Comparison of ENCODE assay signal across 11 cellular contexts in genomic region chrX:107766470-107767140, GRCh38. TPM values are rescaled to one million over a fixed set of nuclear protein-coding genes. Genes with fewer than 3 reads are reported as not detected.
A peak's percentile ranks its signal among the peaks of the same experiment; 100 is the strongest.
DNase-seq lines count a peak whose midpoint lies in the region; ATAC-seq and TF ChIP-seq lines count a peak whose summit lies in the region.
"Had no signal": no experiment of that assay in that cellular context is flagged by ENCODE, and none has a peak within 500 bp of the region (broad histone marks: within the 10 kb centered on the region; RNA-seq: fewer than 3 reads in every experiment).

No MANE protein-coding gene starts in this region.

- no peaks in the 10 kb centered on the region for H3K4me1 Mint-ChIP-seq in T-helper 2 cell treated with Interferon-gamma antibody and Interleukin-4, amounts not matched to agents 5 μg/mL and 100 μg/mL, for 36 hours (ENCODE audit: low read depth)

- H3K4me3 Mint-ChIP-seq in T-helper 2 cell treated with Interferon-gamma antibody and Interleukin-4, amounts not matched to agents 5 μg/mL and 100 μg/mL, for 36 hours, result no peak overlapping the region

- POLR2A ChIA-PET in RWPE1 (lab: Yijun Ruan, JAX; ENCODE audit: low non-redundant PET), result interaction anchor here (0.7 kb wide), 1 partner anchor 50 kb away, joined by 3 read pairs; no protein-coding TSS in a partner anchor

- no peak overlapping the region for H3K9ac ChIP-seq in skeletal muscle tissue (ENCODE audit: low read depth in 1 of 3, low read length in 3 of 3)

- H3K9me3 ChIP-seq in skeletal muscle tissue (ENCODE audit: control insufficient read depth in 3 of 3, low read length in 3 of 3), result no peaks in the 10 kb centered on the region

- H3K4me3 ChIP-seq in skeletal muscle tissue (ENCODE audit: low read length in 3 of 3), result no peak overlapping the region

- H3K27me3 ChIP-seq in skeletal muscle tissue (ENCODE audit: control insufficient read depth in 3 of 3, insufficient read depth in 3 of 3, low read length in 3 of 3), result peaks cover 0 to 7% (median 0%) of the 10 kb centered on the region in 3 donors

- no peaks in the 10 kb centered on the region for H3K36me3 Mint-ChIP-seq in T-helper 2 cell treated with Interferon-gamma antibody and Interleukin-4, amounts not matched to agents 5 μg/mL and 100 μg/mL, for 36 hours (ENCODE audit: low read depth)
- H3K36me3 Mint-ChIP-seq: activated naive CD4-positive, alpha-beta T cell treated with anti-CD3 and anti-CD28 coated beads, Interleukin-2, amount 50 U/mL, for 72 hours had no signal

- no peaks in the 10 kb centered on the region for H3K9me3 Mint-ChIP-seq in T-helper 2 cell treated with Interferon-gamma antibody and Interleukin-4, amounts not matched to agents 5 μg/mL and 100 μg/mL, for 36 hours
- H3K9me3 Mint-ChIP-seq: activated naive CD4-positive, alpha-beta T cell treated with anti-CD3 and anti-CD28 coated beads, Interleukin-2, amount 50 U/mL, for 72 hours had no signal

- H3K4me1 ChIP-seq in skeletal muscle tissue (ENCODE audit: control insufficient read depth in 3 of 3, insufficient read depth in 3 of 3, low read length in 3 of 3), result peaks cover 17 to 33% (median 33%) of the 10 kb centered on the region in 3 donors

- no peak overlapping the region for H3K27ac Mint-ChIP-seq in T-helper 2 cell treated with Interferon-gamma antibody and Interleukin-4, amounts not matched to agents 5 μg/mL and 100 μg/mL, for 36 hours
- H3K27ac Mint-ChIP-seq: activated naive CD4-positive, alpha-beta T cell treated with anti-CD3 and anti-CD28 coated beads, Interleukin-2, amount 50 U/mL, for 72 hours had no signal

- H3K27ac ChIP-seq in RWPE1, result peak overlapping the region; percentile 75
- H3K27ac ChIP-seq in skeletal muscle tissue (ENCODE audit: low read depth, low read length), result peak overlapping the region; percentile 36
- H3K27ac ChIP-seq: VCaP had no signal

- H3K36me3 ChIP-seq in skeletal muscle tissue (ENCODE audit: control insufficient read depth in 3 of 3, insufficient read depth in 3 of 3, low read length in 3 of 3), result peaks cover 0 to 2% (median 0%) of the 10 kb centered on the region in 3 donors

- CTCF ChIA-PET in RWPE1 (lab: Yijun Ruan, JAX), result interaction anchor here (0.7 to 2.1 kb wide), 2 partner anchors 9 to 54 kb away, joined by 5 to 9 read pairs; partner anchors contain the start of gene TSC22D3

- peaks cover 6% of the 10 kb centered on the region for H3K27me3 Mint-ChIP-seq in T-helper 2 cell treated with Interferon-gamma antibody and Interleukin-4, amounts not matched to agents 5 μg/mL and 100 μg/mL, for 36 hours (ENCODE audit: low read depth)

- TF ChIP-seq CTCF in RWPE1 (conservative IDR thresholded peaks at IDR 0.05; ENCODE audit: low read depth), result no peak

- DNase-seq in RWPE1 (ENCODE audit: low spot score) (peak; percentile 54), glomerular visceral epithelial cell (ENCODE audit: extremely low spot score) (peak; percentile 54), DMS 273 (lab: John Stamatoyannopoulos, UW; ENCODE audit: unreplicated experiment) (no peak)
- DNase-seq in T-helper 2 cell treated with Interferon-gamma antibody and Interleukin-4, amounts not matched to agents 5 μg/mL and 100 μg/mL, for 36 hours (ENCODE audit: low spot score), result no peak

- ATAC-seq in GM21529 (IDR thresholded peaks at IDR 0.05; ENCODE audit: unreplicated experiment) (peak; percentile 65), HG03108 (IDR thresholded peaks at IDR 0.05; ENCODE audit: unreplicated experiment) (no peak), GM21367 (IDR thresholded peaks at IDR 0.05; ENCODE audit: unreplicated experiment) (no peak)
- ATAC-seq: activated naive CD4-positive, alpha-beta T cell treated with anti-CD3 and anti-CD28 coated beads, Interleukin-2, amount 50 U/mL, for 72 hours had no signal

RNA-seq across cellular contexts. Expression of gene TSC22D3, which starts 9.0 kb away (rescaled TPM):
- total RNA-seq in skeletal muscle tissue, result 30.3 TPM

RNA-seq across cellular contexts. Expression of gene NCBP2L, which starts 10.9 kb away (rescaled TPM):
- 1.0 TPM for total RNA-seq in skeletal muscle tissue
- total RNA-seq: activated naive CD4-positive, alpha-beta T cell treated with anti-CD3 and anti-CD28 coated beads, Interleukin-2, amount 50 U/mL, for 72 hours; glomerular endothelial cell had no signal

RNA-seq across cellular contexts. Expression of gene MID2, which starts 59.1 kb away (rescaled TPM):
- total RNA-seq in skeletal muscle tissue, result 17.7 TPM

Comparison
In these comparisons a context has a peak if more than half of its experiments do, and no peak if none do; other contexts are left out.
1. DNase-seq: peak in RWPE1 (single experiment) and glomerular visceral epithelial cell (single experiment); none in T-helper 2 cell treated with Interferon-gamma antibody and Interleukin-4, amounts not matched to agents 5 μg/mL and 100 μg/mL, for 36 hours (single experiment) and DMS 273 (single experiment).